Comparison of ENCODE assay signal across 15 cellular contexts in genomic region chrX:130623508-130623907, GRCh38.
"Had no signal": no experiment of that assay in that cellular context is flagged by ENCODE, and none has a peak within 500 bp of the region (broad histone marks: within the 10 kb centered on the region; RNA-seq: fewer than 3 reads in every experiment).

No MANE protein-coding gene starts in this region.

- DNase-seq: activated CD4-positive, alpha-beta T cell treated with anti-CD3 and anti-CD28 coated beads, Interleukin-2, amount 10 ng/mL, durations not matched to agents 7 days and 5 days; activated CD4-positive, CD25-positive, alpha-beta regulatory T cell; activated naive CD4-positive, alpha-beta T cell treated with anti-CD3 and anti-CD28 coated beads, Interleukin-2, amount 10 ng/mL, durations not matched to agents 7 days and 5 days; foreskin keratinocyte; heart left ventricle; left lung; natural killer cell; nucleus accumbens; right lobe of liver had no signal

- H3K4me3 Mint-ChIP-seq: activated CD4-positive, alpha-beta T cell treated with anti-CD3 and anti-CD28 coated beads, Interleukin-2, amount 10 ng/mL, durations not matched to agents 7 days and 5 days; activated naive CD4-positive, alpha-beta T cell treated with anti-CD3 and anti-CD28 coated beads, Interleukin-2, amount 10 ng/mL, durations not matched to agents 7 days and 5 days; natural killer cell; stimulated activated memory B cell treated with anti-CD40 and anti-IgM and Interleukin-4, amounts not matched to agents 10 μg/mL and 1 μg/mL and 100 μg/mL, for 72 hours had no signal

- H3K9me3 Mint-ChIP-seq: activated CD4-positive, alpha-beta T cell treated with anti-CD3 and anti-CD28 coated beads, Interleukin-2, amount 10 ng/mL, durations not matched to agents 7 days and 5 days; activated naive CD4-positive, alpha-beta T cell treated with anti-CD3 and anti-CD28 coated beads, Interleukin-2, amount 10 ng/mL, durations not matched to agents 7 days and 5 days; activated T-helper 2 cell treated with anti-CD3 and anti-CD28 coated beads, Interferon-gamma antibody, Interleukin-2, Interleukin-4, amounts not matched to agents 10 μg/mL and 5 μg/mL and 100 μg/mL, durations not matched to agents 14 hours and 24 hours and 36 hours; natural killer cell; stimulated activated memory B cell treated with anti-CD40 and anti-IgM and Interleukin-4, amounts not matched to agents 10 μg/mL and 1 μg/mL and 100 μg/mL, for 72 hours had no signal

- ATAC-seq: foreskin keratinocyte; heart left ventricle; left lung; natural killer cell; right lobe of liver; stimulated activated memory B cell treated with anti-CD40 and anti-IgM and Interleukin-4, amounts not matched to agents 10 μg/mL and 1 μg/mL and 100 μg/mL, for 72 hours had no signal

- H3K9me3 ChIP-seq: heart left ventricle, left lung, right lobe of liver, tibial nerve, vagina had no signal

- H3K27ac Mint-ChIP-seq: activated CD4-positive, alpha-beta T cell treated with anti-CD3 and anti-CD28 coated beads, Interleukin-2, amount 10 ng/mL, durations not matched to agents 7 days and 5 days; activated naive CD4-positive, alpha-beta T cell treated with anti-CD3 and anti-CD28 coated beads, Interleukin-2, amount 10 ng/mL, durations not matched to agents 7 days and 5 days; activated T-helper 2 cell treated with anti-CD3 and anti-CD28 coated beads, Interferon-gamma antibody, Interleukin-2, Interleukin-4, amounts not matched to agents 10 μg/mL and 5 μg/mL and 100 μg/mL, durations not matched to agents 14 hours and 24 hours and 36 hours; natural killer cell; progenitor cell of endocrine pancreas; stimulated activated memory B cell treated with anti-CD40 and anti-IgM and Interleukin-4, amounts not matched to agents 10 μg/mL and 1 μg/mL and 100 μg/mL, for 72 hours had no signal

- H3K4me1 ChIP-seq: foreskin keratinocyte, heart left ventricle, left lung, right lobe of liver, tibial nerve, vagina had no signal

- H3K36me3 ChIP-seq: cardiac muscle cell, left lung, right lobe of liver, tibial nerve, vagina had no signal

- H3K27me3 Mint-ChIP-seq: activated CD4-positive, alpha-beta T cell treated with anti-CD3 and anti-CD28 coated beads, Interleukin-2, amount 10 ng/mL, durations not matched to agents 7 days and 5 days; activated naive CD4-positive, alpha-beta T cell treated with anti-CD3 and anti-CD28 coated beads, Interleukin-2, amount 10 ng/mL, durations not matched to agents 7 days and 5 days; progenitor cell of endocrine pancreas; stimulated activated memory B cell treated with anti-CD40 and anti-IgM and Interleukin-4, amounts not matched to agents 10 μg/mL and 1 μg/mL and 100 μg/mL, for 72 hours had no signal

- H3K4me3 ChIP-seq: cardiac muscle cell, heart left ventricle, left lung, right lobe of liver, tibial nerve, vagina had no signal

- H3K27me3 ChIP-seq: cardiac muscle cell, foreskin keratinocyte, heart left ventricle, left lung, right lobe of liver, tibial nerve, vagina had no signal

- H3K4me1 Mint-ChIP-seq: activated CD4-positive, alpha-beta T cell treated with anti-CD3 and anti-CD28 coated beads, Interleukin-2, amount 10 ng/mL, durations not matched to agents 7 days and 5 days; activated naive CD4-positive, alpha-beta T cell treated with anti-CD3 and anti-CD28 coated beads, Interleukin-2, amount 10 ng/mL, durations not matched to agents 7 days and 5 days; natural killer cell; stimulated activated memory B cell treated with anti-CD40 and anti-IgM and Interleukin-4, amounts not matched to agents 10 μg/mL and 1 μg/mL and 100 μg/mL, for 72 hours had no signal

- H3K27ac ChIP-seq: cardiac muscle cell, foreskin keratinocyte, heart left ventricle, left lung, right lobe of liver, tibial nerve, vagina had no signal

- H3K36me3 Mint-ChIP-seq: activated naive CD4-positive, alpha-beta T cell treated with anti-CD3 and anti-CD28 coated beads, Interleukin-2, amount 10 ng/mL, durations not matched to agents 7 days and 5 days; natural killer cell had no signal
